In genomic region chr6:26103141-26103769, GRCh38 we compare ENCODE assay signal across 8 cellular contexts. TPM values are rescaled to one million over a fixed set of nuclear protein-coding genes. Genes with fewer than 3 reads are reported as not detected.
DNase-seq lines count a peak whose midpoint lies in the region; ATAC-seq and TF ChIP-seq lines count a peak whose summit lies in the region.

No MANE protein-coding gene starts in this region.

- H3K27me3 ChIP-seq in heart right ventricle (no peaks in the 10 kb centered on the region), smooth muscle cell (ENCODE audit: low read depth) (no peaks in the 10 kb centered on the region)

- H4K20me1 ChIP-seq in smooth muscle cell (ENCODE audit: low read depth) = no peaks in the 10 kb centered on the region

- peaks cover 7% of the 10 kb centered on the region for H3K36me3 Mint-ChIP-seq in activated CD8-positive, alpha-beta T cell treated with anti-CD3 and anti-CD28 coated beads, Interleukin-2, amount 10 ng/mL, durations not matched to agents 7 days and 5 days (ENCODE audit: low read depth)

- POLR2A ChIA-PET in activated CD8-positive, alpha-beta T cell treated with anti-CD3 and anti-CD28 coated beads, Interleukin-2, amount 10 ng/mL, durations not matched to agents 7 days and 5 days (lab: Charles Lee) = interaction anchor here (0.7 to 9.5 kb wide), 30 partner anchors 10 to 1763 kb away, joined by 3 to 261 read pairs (median 12); partner anchors contain the start of gene HFE

- no peaks in the 10 kb centered on the region for H3K36me3 ChIP-seq in heart right ventricle
- H3K36me3 ChIP-seq in smooth muscle cell (ENCODE audit: low read depth) = no peaks in the 10 kb centered on the region

- intact Hi-C loops in heart right ventricle (cut with DNase I) = loop anchor here in 2 of 10 donors (1.0 to 10.0 kb wide), 3 partner anchors 19 to 52 kb away; a partner anchor contains a TSS

- DNase-seq in DMS 273 (lab: John Stamatoyannopoulos, UW; ENCODE audit: unreplicated experiment) = peak; percentile 37
- no peak for DNase-seq in DMS 273 treated with DMSO at 0.1 percent for 48 hours (lab: John Stamatoyannopoulos, UW)
- no peak for DNase-seq in activated CD8-positive, alpha-beta T cell treated with anti-CD3 and anti-CD28 coated beads, Interleukin-2, amount 10 ng/mL, durations not matched to agents 7 days and 5 days
- DNase-seq in heart right ventricle = no peak
- no peak for DNase-seq in smooth muscle cell (lab: John Stamatoyannopoulos, UW; ENCODE audit: unreplicated experiment)
- DNase-seq in central memory CD4-positive, alpha-beta T cell = no peak
- no peak for DNase-seq in SKM-1 (lab: John Stamatoyannopoulos, UW; ENCODE audit: unreplicated experiment)

- peak overlapping the region; percentile 98 for H3K27ac Mint-ChIP-seq in activated CD8-positive, alpha-beta T cell treated with anti-CD3 and anti-CD28 coated beads, Interleukin-2, amount 10 ng/mL, durations not matched to agents 7 days and 5 days

- H3K27ac ChIP-seq in heart right ventricle (peak overlapping the region in 9 of 10 donors; percentile 31 to 91 (median 81)), smooth muscle cell (ENCODE audit: low read depth) (peak overlapping the region; percentile 94)

- H3F3A ChIP-seq in smooth muscle cell (ENCODE audit: low read depth) = peaks cover 12% of the 10 kb centered on the region

- H3K4me2 ChIP-seq in smooth muscle cell = peak overlapping the region; percentile 90

- H3K4me3 ChIP-seq in heart right ventricle (peak overlapping the region in 9 of 10 donors; percentile 38 to 75 (median 62)), smooth muscle cell (peak overlapping the region; percentile 59)

- H3K9me3 Mint-ChIP-seq in activated CD8-positive, alpha-beta T cell treated with anti-CD3 and anti-CD28 coated beads, Interleukin-2, amount 10 ng/mL, durations not matched to agents 7 days and 5 days (ENCODE audit: insufficient read depth) = no peaks in the 10 kb centered on the region

- H3K4me3 Mint-ChIP-seq in activated CD8-positive, alpha-beta T cell treated with anti-CD3 and anti-CD28 coated beads, Interleukin-2, amount 10 ng/mL, durations not matched to agents 7 days and 5 days = peak overlapping the region; percentile 85

- peaks cover 0 to 20% (median 10%) of the 10 kb centered on the region in 9 donors for H3K4me1 ChIP-seq in heart right ventricle
- H3K4me1 ChIP-seq in smooth muscle cell (ENCODE audit: low read depth) = peaks cover 8% of the 10 kb centered on the region

- no peaks in the 10 kb centered on the region for H3K79me2 ChIP-seq in smooth muscle cell (ENCODE audit: low read depth)

- H3K9me3 ChIP-seq in heart right ventricle (no peaks in the 10 kb centered on the region), smooth muscle cell (replicated peaks; ENCODE audit: low read depth) (no peaks in the 10 kb centered on the region)

- CTCF ChIA-PET in activated CD8-positive, alpha-beta T cell treated with anti-CD3 and anti-CD28 coated beads, Interleukin-2, amount 10 ng/mL, durations not matched to agents 7 days and 5 days (lab: Charles Lee) = interaction anchor here (0.8 to 20.4 kb wide), 6 partner anchors 9 to 59 kb away, joined by 3 to 741 read pairs (median 6); a partner anchor contains a TSS

- TF ChIP-seq CTCF in heart right ventricle (IDR thresholded peaks at IDR 0.05) (no peak), smooth muscle cell (IDR thresholded peaks at IDR 0.05; ENCODE audit: borderline replicate concordance, insufficient read depth, poor library complexity, severe bottlenecking) (no peak)

- H3K4me1 Mint-ChIP-seq in activated CD8-positive, alpha-beta T cell treated with anti-CD3 and anti-CD28 coated beads, Interleukin-2, amount 10 ng/mL, durations not matched to agents 7 days and 5 days (ENCODE audit: low read depth) = peaks cover 26% of the 10 kb centered on the region

- ATAC-seq in HG03139 (IDR thresholded peaks at IDR 0.05; ENCODE audit: unreplicated experiment) (peak; percentile 73), heart right ventricle (peak; percentile 95 to 99 (median 98))
- ATAC-seq in activated CD8-positive, alpha-beta T cell treated with anti-CD3 and anti-CD28 coated beads, Interleukin-2, amount 10 ng/mL, durations not matched to agents 7 days and 5 days = peak; percentile 83

- WGBS in heart right ventricle, 2 donors = 16 to 17% methylated on average over 9 of the region's 9 CpGs
- 3% methylated on average over 9 of the region's 9 CpGs for WGBS in smooth muscle cell (ENCODE audit: low lambda C conversion rate)

- H2AFZ ChIP-seq in smooth muscle cell (ENCODE audit: low read depth) = peak overlapping the region; percentile 17

- peak overlapping the region; percentile 73 for H3K9ac ChIP-seq in smooth muscle cell (ENCODE audit: low read depth)

- peaks cover 2% of the 10 kb centered on the region for H3K27me3 Mint-ChIP-seq in activated CD8-positive, alpha-beta T cell treated with anti-CD3 and anti-CD28 coated beads, Interleukin-2, amount 10 ng/mL, durations not matched to agents 7 days and 5 days (ENCODE audit: low read depth)

RNA-seq across cellular contexts. Expression of gene HFE, which starts 16.0 kb away (rescaled TPM):
- 1 to 10 TPM; 4.3 TPM for total RNA-seq in activated CD8-positive, alpha-beta T cell treated with anti-CD3 and anti-CD28 coated beads, Interleukin-2, amount 10 ng/mL, durations not matched to agents 7 days and 5 days
- total RNA-seq in heart right ventricle (1 to 10 TPM; 2.4 to 7.7 (median 4.7) TPM), smooth muscle cell (4.9 and 5.5 TPM in 2 replicates)
- polyA plus RNA-seq in heart right ventricle (1 to 10 TPM; 1.4 to 2.5 TPM), smooth muscle cell (2.1 and 7.5 TPM in 2 replicates)
